ENCODE assay signal across 8 cellular contexts in the genomic region with DNA sequence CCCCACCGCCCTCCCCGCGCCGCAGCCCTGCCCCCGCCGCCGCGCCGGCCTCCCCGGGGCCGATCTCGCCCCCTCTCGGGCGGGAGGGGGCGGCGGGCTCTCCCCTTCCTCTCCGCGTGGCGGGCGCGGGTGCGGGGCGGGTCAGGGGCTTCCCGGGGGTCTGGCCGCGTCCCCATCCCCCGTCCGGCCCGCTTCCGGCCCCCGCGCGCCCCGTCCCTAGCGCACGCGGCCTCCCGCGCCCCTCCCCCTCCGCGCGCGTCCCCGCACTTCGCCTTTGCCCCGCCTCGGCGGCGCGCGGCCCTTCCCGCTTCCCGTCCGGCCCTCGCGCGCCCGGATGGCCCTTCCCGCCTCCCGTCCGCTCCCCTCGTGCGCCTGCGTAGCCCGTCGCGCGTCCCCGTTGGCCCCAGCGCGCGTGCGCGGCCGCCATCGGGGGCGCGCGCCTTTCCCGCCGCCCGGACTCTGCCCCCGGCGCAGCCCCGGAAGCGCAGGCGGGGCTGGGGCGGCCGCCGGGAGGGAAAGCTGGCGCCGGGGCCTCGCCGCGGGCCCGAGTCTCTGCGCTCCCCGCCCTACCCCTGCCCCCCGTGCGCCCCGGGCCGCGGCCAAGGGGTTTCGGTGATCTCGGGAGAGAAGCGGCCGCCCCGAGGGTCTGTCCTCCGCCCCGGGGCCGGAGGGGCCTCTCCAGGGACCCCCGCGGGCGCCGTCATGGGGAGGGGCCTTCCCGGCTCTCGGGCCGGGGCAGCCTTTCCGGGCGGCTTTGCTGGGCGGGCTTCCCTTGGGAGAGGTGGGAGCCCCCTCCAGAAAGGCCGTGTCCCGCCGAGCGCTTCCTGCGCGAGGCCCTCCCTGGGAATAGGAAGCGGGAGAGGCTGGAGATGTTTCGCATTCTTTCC. TPM values are rescaled to one million over a fixed set of nuclear protein-coding genes. Genes with fewer than 3 reads are reported as not detected.
DNase-seq lines count a peak whose midpoint lies in the region; ATAC-seq and TF ChIP-seq lines count a peak whose summit lies in the region.

No MANE protein-coding gene starts in this region.

- H3K4me3 ChIP-seq in GM12865 (ENCODE audit: low read depth, low read length) (peak overlapping the region; percentile 85), aorta (ENCODE audit: low read length in 2 of 2) (peak overlapping the region; percentile 91 to 96)

- intact Hi-C loops in aorta (cut with DNase I): loop anchor here in 1 of 2 donors (5.0 kb wide), 2 partner anchors 120 to 135 kb away; a partner anchor contains a TSS

- no peaks in the 10 kb centered on the region for H3K27me3 Mint-ChIP-seq in T-helper 2 cell treated with Interferon-gamma antibody and Interleukin-4, amounts not matched to agents 5 μg/mL and 100 μg/mL, for 36 hours (ENCODE audit: low read depth)

- 1% methylated on average over 54 to 129 of the region's 129 CpGs for WGBS in aorta, 2 donors

- H3K36me3 ChIP-seq in aorta (ENCODE audit: control insufficient read depth in 1 of 2, insufficient read depth in 2 of 2, low read length in 1 of 2): no peaks in the 10 kb centered on the region

- H3K27me3 ChIP-seq in aorta (ENCODE audit: control insufficient read depth in 1 of 2, insufficient read depth in 2 of 2, low read length in 1 of 2): no peaks in the 10 kb centered on the region

- H3K9me3 ChIP-seq in aorta (ENCODE audit: control insufficient read depth, low read length): no peaks in the 10 kb centered on the region

- H3K27ac ChIP-seq in aorta (ENCODE audit: low read depth in 1 of 2, low read length in 2 of 2): peak overlapping the region in 1 of 2 donors; percentile 79

- no peak for TF ChIP-seq CTCF in GM12865 (IDR thresholded peaks at IDR 0.05; ENCODE audit: insufficient read depth, low read depth, low read length, missing control alignments)

- peak overlapping the region; percentile 89 for H3K27ac Mint-ChIP-seq in T-helper 2 cell treated with Interferon-gamma antibody and Interleukin-4, amounts not matched to agents 5 μg/mL and 100 μg/mL, for 36 hours

- ATAC-seq in HG02759 (IDR thresholded peaks at IDR 0.05; ENCODE audit: unreplicated experiment): peak; percentile 60
- ATAC-seq in aorta (ENCODE audit: low FRiP score): peak; percentile 71

- H3K9me3 Mint-ChIP-seq in T-helper 2 cell treated with Interferon-gamma antibody and Interleukin-4, amounts not matched to agents 5 μg/mL and 100 μg/mL, for 36 hours: no peaks in the 10 kb centered on the region

- H3K4me1 ChIP-seq in aorta (ENCODE audit: control insufficient read depth in 1 of 2, insufficient read depth in 2 of 2, low read length in 2 of 2): peaks cover 3% of the 10 kb centered on the region in 2 donors

- DNase-seq in GM12865 (ENCODE audit: low read depth) (peak; percentile 97), NCI-H1417 treated with DMSO at 0.1 percent for 48 hours (lab: John Stamatoyannopoulos, UW) (peak; percentile 53), anterior cingulate cortex (lab: John Stamatoyannopoulos, UW) (peak in 52 of 58 donors; percentile 23 to 85 (median 68)), hepatic stellate cell (ENCODE audit: low spot score) (peak; percentile 98), renal cortical epithelial cell (ENCODE audit: low read depth) (peak; percentile 37), aorta (peak; percentile 94 to 96)
- DNase-seq in T-helper 2 cell treated with Interferon-gamma antibody and Interleukin-4, amounts not matched to agents 5 μg/mL and 100 μg/mL, for 36 hours (ENCODE audit: low spot score): peak; percentile 92

- peak overlapping the region; percentile 93 for H3K4me3 Mint-ChIP-seq in T-helper 2 cell treated with Interferon-gamma antibody and Interleukin-4, amounts not matched to agents 5 μg/mL and 100 μg/mL, for 36 hours

- peaks cover 24% of the 10 kb centered on the region for H3K4me1 Mint-ChIP-seq in T-helper 2 cell treated with Interferon-gamma antibody and Interleukin-4, amounts not matched to agents 5 μg/mL and 100 μg/mL, for 36 hours (ENCODE audit: low read depth)

- H3K36me3 Mint-ChIP-seq in T-helper 2 cell treated with Interferon-gamma antibody and Interleukin-4, amounts not matched to agents 5 μg/mL and 100 μg/mL, for 36 hours (ENCODE audit: low read depth): peaks cover 35% of the 10 kb centered on the region

RNA-seq across cellular contexts. Expression of a gene that starts 0.5 kb away (rescaled TPM):
- 67.7 and 134 TPM in 2 replicates for total RNA-seq in renal cortical epithelial cell
- 100 to 1,000 TPM; 192 to 218 TPM for total RNA-seq in aorta
- polyA plus RNA-seq in aorta: 10 to 100 TPM; 46.7 to 90.4 TPM

RNA-seq across cellular contexts. Expression of a gene that starts 24.0 kb away (rescaled TPM):
- total RNA-seq in renal cortical epithelial cell (0.50 and 0.87 TPM in 2 replicates), aorta (not detected)
- not detected for polyA plus RNA-seq in aorta

RNA-seq across cellular contexts. Expression of a gene that starts 29.9 kb away (rescaled TPM):
- total RNA-seq in renal cortical epithelial cell: not detected in 2 replicates
- under 1 TPM in 1 of 2 donors, not detected in 1; 0.72 TPM for total RNA-seq in aorta
- under 1 TPM in 1 of 2 donors, not detected in 1; 0.49 TPM for polyA plus RNA-seq in aorta

RNA-seq across cellular contexts. Expression of a gene that starts 43.0 kb away (rescaled TPM):
- total RNA-seq in renal cortical epithelial cell (not detected in 2 replicates), aorta (not detected)
- not detected for polyA plus RNA-seq in aorta

RNA-seq across cellular contexts. Expression of a gene that starts 46.9 kb away (rescaled TPM):
- total RNA-seq in renal cortical epithelial cell (6.2 and 48.4 TPM in 2 replicates), aorta (under 1 TPM in 1 of 2 donors, not detected in 1; 0.12 TPM)
- polyA plus RNA-seq in aorta: 10 to 100 TPM in 1 of 2 donors, 1 to 10 TPM in 1; 1.0 to 53.3 TPM

Comparison
In these comparisons a context has a peak if more than half of its experiments do, and no peak if none do; other contexts are left out.
1. DNase-seq: peak in every context shown above with its lines; median percentile 98 in hepatic stellate cell; 97 in GM12865; 95 in aorta; 92 in T-helper 2 cell treated with Interferon-gamma antibody and Interleukin-4, amounts not matched to agents 5 μg/mL and 100 μg/mL, for 36 hours; 68 in anterior cingulate cortex; 53 in NCI-H1417 treated with DMSO at 0.1 percent for 48 hours; 37 in renal cortical epithelial cell.